ENCODE assay signal across 29 cellular contexts in the genomic region with DNA sequence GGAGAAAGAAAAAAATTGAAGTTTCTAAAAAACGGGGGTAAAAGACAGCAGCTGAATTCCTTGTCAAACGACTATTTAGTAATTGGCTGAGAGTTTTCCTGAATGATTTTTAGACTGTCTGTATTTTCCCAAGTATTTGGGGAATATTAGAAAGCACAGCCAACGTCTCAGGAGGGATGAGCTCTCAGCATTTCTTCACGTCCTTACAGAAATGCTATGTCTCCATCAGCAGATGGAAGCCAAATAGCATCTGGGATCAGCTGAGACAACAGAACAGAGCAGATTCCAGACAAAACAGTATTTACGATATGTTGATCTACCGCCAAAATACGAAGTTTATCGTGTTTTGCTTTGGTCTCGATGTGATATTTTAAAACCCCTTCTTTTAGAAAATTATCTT. TPM values are rescaled to one million over a fixed set of nuclear protein-coding genes. Genes with fewer than 3 reads are reported as not detected.
"Had no signal": no experiment of that assay in that cellular context is flagged by ENCODE, and none has a peak within 500 bp of the region (broad histone marks: within the 10 kb centered on the region; RNA-seq: fewer than 3 reads in every experiment).

No MANE protein-coding gene starts in this region.

- H3K4me3 Mint-ChIP-seq: dendritic cell treated with granulocyte-macrophage colony-stimulating factor and Interleukin-4, amounts not matched to agents 40 ng/mL and 50 ng/mL, for 4 days; memory B cell; natural killer cell; neural crest cell; stimulated activated memory B cell treated with anti-CD40 and anti-IgM and Interleukin-4, amounts not matched to agents 10 μg/mL and 1 μg/mL and 100 μg/mL, for 72 hours had no signal

- H3K9me3 Mint-ChIP-seq: dendritic cell treated with granulocyte-macrophage colony-stimulating factor and Interleukin-4, amounts not matched to agents 40 ng/mL and 50 ng/mL, for 4 days; natural killer cell had no signal

- H3K27me3 ChIP-seq: esophagus squamous epithelium, gastrocnemius medialis, neutrophil, spleen, tibial nerve, upper lobe of left lung had no signal

- H3K36me3 Mint-ChIP-seq: natural killer cell had no signal

- H3K27me3 Mint-ChIP-seq: memory B cell; progenitor cell of endocrine pancreas; stimulated activated memory B cell treated with anti-CD40 and anti-IgM and Interleukin-4, amounts not matched to agents 10 μg/mL and 1 μg/mL and 100 μg/mL, for 72 hours had no signal

- H3K36me3 ChIP-seq: esophagus squamous epithelium, gastrocnemius medialis, heart right ventricle, thoracic aorta, tibial nerve, upper lobe of left lung had no signal

- H3K27ac ChIP-seq: esophagus squamous epithelium, gastrocnemius medialis, neutrophil, parathyroid adenoma, spleen, thoracic aorta, upper lobe of left lung had no signal

- H3K4me1 ChIP-seq: esophagus squamous epithelium, gastrocnemius medialis, upper lobe of left lung had no signal

- H3K4me1 Mint-ChIP-seq: memory B cell; natural killer cell; neural crest cell; stimulated activated memory B cell treated with anti-CD40 and anti-IgM and Interleukin-4, amounts not matched to agents 10 μg/mL and 1 μg/mL and 100 μg/mL, for 72 hours had no signal

- H3K27ac Mint-ChIP-seq: dendritic cell treated with granulocyte-macrophage colony-stimulating factor and Interleukin-4, amounts not matched to agents 40 ng/mL and 50 ng/mL, for 4 days; memory B cell; natural killer cell; progenitor cell of endocrine pancreas; stimulated activated memory B cell treated with anti-CD40 and anti-IgM and Interleukin-4, amounts not matched to agents 10 μg/mL and 1 μg/mL and 100 μg/mL, for 72 hours had no signal

- H3K79me2 ChIP-seq: parathyroid adenoma had no signal

- H3K4me3 ChIP-seq: esophagus squamous epithelium, gastrocnemius medialis, heart right ventricle, lung, skin epidermis, spleen, thoracic aorta, tibial nerve, upper lobe of left lung had no signal

- H3K9me3 ChIP-seq: esophagus squamous epithelium, gastrocnemius medialis, heart right ventricle, neutrophil, spleen, thoracic aorta, tibial nerve, upper lobe of left lung had no signal

- DNase-seq: central memory CD4-positive, alpha-beta T cell; effector CD8-positive, alpha-beta T cell; erythroblast; esophagus squamous epithelium; foreskin fibroblast; gastrocnemius medialis; heart right ventricle; hippocampal formation; left cardiac atrium; natural killer cell; spleen; stimulated activated CD4-positive, alpha-beta T cell treated with anti-CD3 and anti-CD28 coated beads, Interleukin-4, amount 100 ng/mL, for 4 hours; stimulated activated naive CD8-positive, alpha-beta T cell treated with anti-CD3 and anti-CD28 coated beads, Interleukin-15, Interleukin-2, amounts not matched to agents 100 U/mL and 50 U/mL, for 24 hours; substantia nigra; upper lobe of left lung had no signal

- ATAC-seq: gastrocnemius medialis; natural killer cell; stimulated activated memory B cell treated with anti-CD40 and anti-IgM and Interleukin-4, amounts not matched to agents 10 μg/mL and 1 μg/mL and 100 μg/mL, for 72 hours; stimulated activated naive CD8-positive, alpha-beta T cell treated with anti-CD3 and anti-CD28 coated beads, Interleukin-15, Interleukin-2, amounts not matched to agents 100 U/mL and 50 U/mL, for 24 hours had no signal

- H2AFZ ChIP-seq: parathyroid adenoma had no signal

RNA-seq across cellular contexts. Expression of a gene that starts 5.3 kb away (rescaled TPM):
- total RNA-seq: esophagus squamous epithelium, gastrocnemius medialis, heart right ventricle, kidney epithelial cell, left cardiac atrium, liver, mononuclear cell, natural killer cell, neural crest cell, spleen, tibial nerve, upper lobe of left lung had no signal
- polyA plus RNA-seq: lung, spleen had no signal
